ENCODE assay signal across 21 cellular contexts in genomic region chr12:28486521-28486920, GRCh38.
"Had no signal": no experiment of that assay in that cellular context is flagged by ENCODE, and none has a peak within 500 bp of the region (broad histone marks: within the 10 kb centered on the region; RNA-seq: fewer than 3 reads in every experiment).

No MANE protein-coding gene starts in this region.

- H3K4me3 ChIP-seq: adrenal gland, gastrocnemius medialis, spleen, tibial nerve had no signal

- H3K9me3 ChIP-seq: adrenal gland, gastrocnemius medialis, spleen, tibial nerve had no signal

- H3K27me3 ChIP-seq: adrenal gland, gastrocnemius medialis, spleen, tibial nerve had no signal

- DNase-seq: activated CD4-positive, alpha-beta T cell treated with anti-CD3 and anti-CD28 coated beads for 48 hours; activated CD4-positive, alpha-beta T cell treated with anti-CD3 and anti-CD28 coated beads, Interleukin-2, amount 50 U/mL, for 48 hours; activated CD8-positive, alpha-beta memory T cell treated with anti-CD3 and anti-CD28 coated beads for 24 hours; activated effector memory CD4-positive, alpha-beta T cell treated with Interleukin-2 at 50 U/mL for 16 hours; activated naive CD4-positive, alpha-beta T cell treated with anti-CD3 and anti-CD28 coated beads for 36 hours; activated naive CD8-positive, alpha-beta T cell treated with anti-CD3 and anti-CD28 coated beads for 36 hours; adrenal gland; central memory CD4-positive, alpha-beta T cell; gastrocnemius medialis; glutamatergic neuron; immature natural killer cell; midbrain; naive thymus-derived CD4-positive, alpha-beta T cell; nucleus accumbens; right cardiac atrium; spleen; stimulated activated CD4-positive, alpha-beta T cell treated with anti-CD3 and anti-CD28 coated beads, Interleukin-2, amount 100 ng/mL, for 48 hours; stimulated activated naive CD4-positive, alpha-beta T cell treated with Interleukin-2 at 50 U/mL for 16 hours; T-helper 9 cell had no signal

- H3K27ac ChIP-seq: adrenal gland, gastrocnemius medialis, spleen, VCaP had no signal

- H3K36me3 ChIP-seq: adrenal gland, gastrocnemius medialis had no signal

- H3K4me1 ChIP-seq: adrenal gland, gastrocnemius medialis, spleen had no signal
